ENCODE assay signal across 31 cellular contexts in genomic region chr14:100295376-100296105, GRCh38. TPM values are rescaled to one million over a fixed set of nuclear protein-coding genes. Genes with fewer than 3 reads are reported as not detected.
A peak's percentile ranks its signal among the peaks of the same experiment; 100 is the strongest.
DNase-seq lines count a peak whose midpoint lies in the region; ATAC-seq, FAIRE-seq and TF ChIP-seq lines count a peak whose summit lies in the region.
"Had no signal": no experiment of that assay in that cellular context is flagged by ENCODE, and none has a peak within 500 bp of the region (broad histone marks: within the 10 kb centered on the region; RNA-seq: fewer than 3 reads in every experiment).

No MANE protein-coding gene starts in this region.

- TF ChIP-seq EP300 in HepG2 (IDR thresholded peaks at IDR 0.05; ENCODE audit: low read depth in 2 of 2, low read length in 2 of 2): no peak
- no peak for TF ChIP-seq EP300 in HepG2 (CRISPR knock-in tag; IDR thresholded peaks at IDR 0.05; ENCODE audit: borderline replicate concordance)
- TF ChIP-seq EP300 in gastroesophageal sphincter (IDR thresholded peaks at IDR 0.05): no peak

- H3K27ac Mint-ChIP-seq in H9: no peak overlapping the region
- H3K27ac Mint-ChIP-seq: activated CD4-positive, alpha-beta T cell treated with anti-CD3 and anti-CD28 coated beads for 36 hours; effector memory CD8-positive, alpha-beta T cell had no signal

- no peaks in the 10 kb centered on the region for H3K23me2 ChIP-seq in H9 (ENCODE audit: insufficient read length, low read depth, low read length, poor library complexity, severe bottlenecking)

- H4K5ac ChIP-seq in H9 (ENCODE audit: insufficient read length, low read depth, low read length): no peak overlapping the region

- intact Hi-C loops in right lobe of liver (cut with DNase I): no loop called here
- intact Hi-C loops in HepG2 (cut with micrococcal nuclease; ENCODE audit: unreplicated experiment): no loop called here
- intact Hi-C loops in psoas muscle (cut with DNase I): no loop called here
- intact Hi-C loops in aorta (cut with DNase I): no loop called here

- ATAC-seq in right lobe of liver (no peak), HepG2 (no peak), gastroesophageal sphincter (no peak), psoas muscle (no peak), aorta (ENCODE audit: low FRiP score) (no peak)
- ATAC-seq: activated CD4-positive, alpha-beta T cell treated with anti-CD3 and anti-CD28 coated beads for 36 hours; effector memory CD8-positive, alpha-beta T cell; left cardiac atrium had no signal

- H3K9me3 Mint-ChIP-seq in H9: no peaks in the 10 kb centered on the region; a peak in 1 of 5 replicates
- H3K9me3 Mint-ChIP-seq: effector memory CD8-positive, alpha-beta T cell had no signal

- H3K9me3 ChIP-seq in right lobe of liver (no peaks in the 10 kb centered on the region), HepG2 (ENCODE audit: low read length) (no peaks in the 10 kb centered on the region), gastroesophageal sphincter (no peaks in the 10 kb centered on the region), psoas muscle (no peaks in the 10 kb centered on the region), aorta (ENCODE audit: control insufficient read depth, low read length) (no peaks in the 10 kb centered on the region), H9 (ENCODE audit: control insufficient read depth, low read depth, low read length) (no peaks in the 10 kb centered on the region)
- H3K9me3 ChIP-seq: breast epithelium had no signal

- TF ChIP-seq CTCF in right lobe of liver (IDR thresholded peaks at IDR 0.05): no peak
- no peak for TF ChIP-seq CTCF in HepG2 (CRISPR knock-in tag; IDR thresholded peaks at IDR 0.05)
- TF ChIP-seq CTCF in gastroesophageal sphincter (IDR thresholded peaks at IDR 0.05): no peak
- no peak for TF ChIP-seq CTCF in psoas muscle (IDR thresholded peaks at IDR 0.05)
- no peak for TF ChIP-seq CTCF in H9 (conservative IDR thresholded peaks at IDR 0.05)

- H3K79me1 ChIP-seq in H9 (ENCODE audit: insufficient read depth, low read depth, low read length, poor library complexity, severe bottlenecking): peaks cover 5% of the 10 kb centered on the region

- H3K4me1 ChIP-seq in right lobe of liver: no peaks in the 10 kb centered on the region
- H3K4me1 ChIP-seq in HepG2 (ENCODE audit: insufficient read depth, low read length): peaks cover 37% of the 10 kb centered on the region
- H3K4me1 ChIP-seq in gastroesophageal sphincter: peaks cover 0 to 63% (median 17%) of the 10 kb centered on the region in 3 donors
- H3K4me1 ChIP-seq in psoas muscle: peaks cover 15% of the 10 kb centered on the region
- H3K4me1 ChIP-seq in aorta (ENCODE audit: control insufficient read depth in 1 of 2, insufficient read depth in 2 of 2, low read length in 2 of 2): no peaks in the 10 kb centered on the region
- H3K4me1 ChIP-seq in H9 (ENCODE audit: insufficient read depth, low read length): no peaks in the 10 kb centered on the region

- H3K79me2 ChIP-seq in HepG2 (ENCODE audit: insufficient read depth, low read length): no peaks in the 10 kb centered on the region
- no peaks in the 10 kb centered on the region for H3K79me2 ChIP-seq in H9 (ENCODE audit: insufficient read depth, low read length)

- peaks cover 26 to 67% (median 66%) of the 10 kb centered on the region in 3 experiments for H3K36me3 Mint-ChIP-seq in H9 (ENCODE audit: insufficient read depth in 1 of 3, low read depth in 3 of 3)

- H2BK15ac ChIP-seq in H9 (ENCODE audit: low read depth, low read length): no peak overlapping the region

- H3K4me3 Mint-ChIP-seq in H9: no peak overlapping the region
- H3K4me3 Mint-ChIP-seq: activated CD4-positive, alpha-beta T cell treated with anti-CD3 and anti-CD28 coated beads for 36 hours; effector memory CD8-positive, alpha-beta T cell had no signal

- no peak for FAIRE-seq in HepG2 (lab: Jason Lieb, UNC)

- no peak overlapping the region for H2BK5ac ChIP-seq in H9 (ENCODE audit: insufficient read length, low read length)

- no peak overlapping the region for H4K91ac ChIP-seq in H9 (ENCODE audit: insufficient read length, low read depth, low read length)

- no peak overlapping the region for H2BK20ac ChIP-seq in H9 (ENCODE audit: low read depth, low read length, poor library complexity, severe bottlenecking)

- no peak overlapping the region for H4K8ac ChIP-seq in H9 (replicated peaks; ENCODE audit: insufficient read length, low read depth, low read length)

- H3K4ac ChIP-seq in H9 (ENCODE audit: low read depth, low read length): no peak overlapping the region

- H3K9ac ChIP-seq in HepG2 (ENCODE audit: insufficient read depth, low read depth, low read length): no peak overlapping the region
- no peak overlapping the region for H3K9ac ChIP-seq in H9 (ENCODE audit: extremely low read depth, insufficient read length, low read length)

- no peak overlapping the region for H2AK5ac ChIP-seq in H9 (ENCODE audit: insufficient read length, low read length)

- H3K14ac ChIP-seq in H9 (ENCODE audit: insufficient read depth, low read length): no peak overlapping the region

- H3K27ac ChIP-seq in right lobe of liver (no peak overlapping the region), HepG2 (ENCODE audit: extremely low read length, insufficient read depth, low read length) (no peak overlapping the region), gastroesophageal sphincter (peak overlapping the region in 3 of 4 donors; percentile 5 to 82 (median 77)), psoas muscle (peak overlapping the region; percentile 6), aorta (ENCODE audit: low read depth in 1 of 2, low read length in 2 of 2) (no peak overlapping the region), H9 (ENCODE audit: insufficient read length, low read depth, low read length) (no peak overlapping the region)
- H3K27ac ChIP-seq: PC-9 had no signal

- H3K36me3 ChIP-seq in right lobe of liver: no peaks in the 10 kb centered on the region
- no peaks in the 10 kb centered on the region; a peak in 1 of 5 replicates for H3K36me3 ChIP-seq in HepG2 (replicated peaks in 1 of 2; ENCODE audit: control insufficient read depth in 1 of 2, insufficient read depth in 2 of 2, low read length in 2 of 2)
- peaks cover 0 to 44% of the 10 kb centered on the region in 2 donors for H3K36me3 ChIP-seq in gastroesophageal sphincter
- peaks cover 3 to 17% of the 10 kb centered on the region in 2 donors for H3K36me3 ChIP-seq in psoas muscle (ENCODE audit: insufficient read depth in 1 of 2, low read depth in 1 of 2)
- H3K36me3 ChIP-seq in aorta (ENCODE audit: control insufficient read depth in 1 of 2, insufficient read depth in 2 of 2, low read length in 1 of 2): peaks cover 0 to 2% of the 10 kb centered on the region in 2 donors
- H3K36me3 ChIP-seq: breast epithelium had no signal

- no peak overlapping the region for H3K18ac ChIP-seq in H9 (ENCODE audit: insufficient read length, low read depth, low read length)

- H2BK12ac ChIP-seq in H9 (ENCODE audit: insufficient read length, low read depth, low read length): no peak overlapping the region

- no peak overlapping the region for H2BK120ac ChIP-seq in H9 (ENCODE audit: low read depth, low read length, poor library complexity, severe bottlenecking)

- CTCF ChIA-PET in HepG2 (lab: Yijun Ruan, JAX; ENCODE audit: low intra/inter-chr PET ratio, low total read pairs): no interaction called here
- CTCF ChIA-PET in HEK293T (lab: Yijun Ruan, JAX): interaction anchor here (1.4 to 2.1 kb wide), 2 partner anchors 10 kb away, joined by 4 to 5 read pairs; no protein-coding TSS in a partner anchor

- POLR2A ChIA-PET in HepG2 (lab: Yijun Ruan, JAX) (interaction anchor here (0.9 kb wide), 1 partner anchor 10 kb away, joined by 3 read pairs; no protein-coding TSS in a partner anchor), HEK293T (lab: Yijun Ruan, JAX) (no interaction called here)

- no peaks in the 10 kb centered on the region for H4K20me1 ChIP-seq in HepG2 (ENCODE audit: insufficient read depth, low read length)
- no peaks in the 10 kb centered on the region for H4K20me1 ChIP-seq in H9 (ENCODE audit: control insufficient read depth, insufficient read depth, insufficient read length)

- DNase-seq in right lobe of liver (peak in 2 of 3 donors; percentile 16 to 37), HepG2 (ENCODE audit: low spot score) (no peak), psoas muscle (peak in 1 of 2 donors; percentile 43), aorta (peak; percentile 24 to 40), H9 (no peak), DMS79 treated with DMSO at 0.1 percent for 48 hours (lab: John Stamatoyannopoulos, UW) (no peak), HEK293T (ENCODE audit: extremely low spot score) (no peak)
- DNase-seq: ACHN; activated CD4-positive, alpha-beta T cell treated with anti-CD3 and anti-CD28 coated beads for 36 hours; activated CD8-positive, alpha-beta memory T cell treated with anti-CD3 and anti-CD28 coated beads for 24 hours; activated gamma-delta T cell treated with Interleukin-2 at 50 U/mL for 16 hours; DMS79; effector memory CD8-positive, alpha-beta T cell; foreskin fibroblast; left cardiac atrium; mammary epithelial cell; NCI-H146; NCI-H524; NK-92 treated with Interleukin-12 subunit alpha and Interleukin-12 subunit beta, amount 100 ng/mL, for 24 hours; PC-9; SHP77; stimulated activated CD4-positive, alpha-beta T cell treated with anti-CD3 and anti-CD28 coated beads, Interleukin-2, amount 100 ng/mL, for 24 hours had no signal

- TF ChIP-seq POLR2A in right lobe of liver (IDR thresholded peaks at IDR 0.05) (no peak), HepG2 (IDR thresholded peaks at IDR 0.05; ENCODE audit: insufficient read depth in 1 of 2, low read depth in 2 of 2, low read length in 2 of 2) (no peak), gastroesophageal sphincter (IDR thresholded peaks at IDR 0.05) (no peak)

- H3T11ph ChIP-seq in H9 (ENCODE audit: low read length): no peak overlapping the region

- 85% methylated on average over 6 of the region's 16 CpGs for WGBS in right lobe of liver (ENCODE audit: insufficient coverage, low coverage, low lambda C conversion rate, missing lambda C conversion rate)
- 95% methylated on average over 11 of the region's 16 CpGs for WGBS in HepG2 (ENCODE audit: low lambda C conversion rate)
- 93 to 100% methylated on average over 2 of the region's 16 CpGs for WGBS in gastroesophageal sphincter (ENCODE audit: low coverage in 1 of 2), 2 donors
- WGBS in psoas muscle, 3 donors: 90 to 91% (median 90%) methylated on average over 16 of the region's 16 CpGs
- WGBS in aorta, 2 donors: 95% methylated on average over 16 of the region's 16 CpGs
- no CpG with 5 or more reads among the region's 16 CpGs for WGBS in H9 (ENCODE audit: extremely low coverage, insufficient read length, low lambda C conversion rate)

- in situ Hi-C loops in HepG2 (cut with HindIII; ENCODE audit: extremely low pct_ligation_motif_present, low pct_unique_long_range_greater_than_20kb): no loop called here

- no TSS peak for BruUV-seq in HepG2 (replicated peaks; lab: Mats Ljungman, UMichigan)

- TF ChIP-seq RAD21 in HepG2 (CRISPR knock-in tag; IDR thresholded peaks at IDR 0.05): no peak

- no peak overlapping the region for H3K4me3 ChIP-seq in right lobe of liver
- H3K4me3 ChIP-seq in HepG2 (replicated peaks in 1 of 3; ENCODE audit: insufficient read depth in 1 of 3, low read depth in 2 of 3, low read length in 3 of 3): no peak overlapping the region
- no peak overlapping the region for H3K4me3 ChIP-seq in gastroesophageal sphincter
- H3K4me3 ChIP-seq in psoas muscle: no peak overlapping the region
- H3K4me3 ChIP-seq in aorta (ENCODE audit: low read length in 2 of 2): no peak overlapping the region
- H3K4me3 ChIP-seq: breast epithelium, PC-9, skin epidermis had no signal

- H3K4me2 ChIP-seq in HepG2 (ENCODE audit: low read depth, low read length) (no peak overlapping the region), H9 (ENCODE audit: insufficient read depth, insufficient read length, low read length) (no peak overlapping the region)
- H3K4me2 ChIP-seq: PC-9 had no signal

- peaks cover 2 to 4% of the 10 kb centered on the region in 2 experiments; a peak in 1 of 4 replicates for H3K4me1 Mint-ChIP-seq in H9

- H3K56ac ChIP-seq in H9 (ENCODE audit: insufficient read length, low read depth, low read length): no peak overlapping the region

- no peak overlapping the region for H2AFZ ChIP-seq in HepG2 (ENCODE audit: low read length)
- no peak overlapping the region for H2AFZ ChIP-seq in H9 (ENCODE audit: low read length)
- H2AFZ ChIP-seq: PC-9 had no signal

- no peak overlapping the region for H3K23ac ChIP-seq in H9 (ENCODE audit: insufficient read length, low read depth, low read length)

- no peaks in the 10 kb centered on the region for H3K27me3 Mint-ChIP-seq in H9 (ENCODE audit: low read depth)
- H3K27me3 Mint-ChIP-seq: activated CD4-positive, alpha-beta T cell treated with anti-CD3 and anti-CD28 coated beads for 36 hours; effector memory CD8-positive, alpha-beta T cell had no signal

- H3K27me3 ChIP-seq in right lobe of liver (no peaks in the 10 kb centered on the region), HepG2 (ENCODE audit: control insufficient read depth in 1 of 2, insufficient read depth in 2 of 2, low read length in 2 of 2) (no peaks in the 10 kb centered on the region), gastroesophageal sphincter (no peaks in the 10 kb centered on the region), psoas muscle (ENCODE audit: insufficient read depth in 3 of 3, low read length in 2 of 3) (no peaks in the 10 kb centered on the region), aorta (ENCODE audit: control insufficient read depth in 1 of 2, insufficient read depth in 2 of 2, low read length in 1 of 2) (no peaks in the 10 kb centered on the region), H9 (ENCODE audit: insufficient read depth, low read length) (no peaks in the 10 kb centered on the region)
- H3K27me3 ChIP-seq: breast epithelium had no signal

RNA-seq across cellular contexts. Expression of gene SLC25A29, which starts 10.7 kb away (rescaled TPM):
- total RNA-seq in right lobe of liver (10 to 100 TPM; 14.1 to 30.3 (median 18.2) TPM), HepG2 (2016; rRNA removed; fragmentation: Illumina TruSeq; extraction: Trizol) (9.6 and 17.2 TPM in 2 replicates), gastroesophageal sphincter (10 to 100 TPM; 36.4 to 65.4 (median 52.9) TPM), psoas muscle (10 to 100 TPM in 1 of 4 donors, 1 to 10 TPM in 3; 5.0 to 14.8 (median 7.5) TPM), aorta (10 to 100 TPM; 38.1 to 45.9 TPM), H9 (2021) (161 and 175 TPM in 2 replicates)
- 2.4 and 2.6 TPM in 2 replicates for total RNA-seq in HepG2 (2016; cell fraction: cytosol; rRNA removed; fragmentation: Illumina TruSeq; extraction: Trizol; ENCODE audit: low read depth)
- 9.5 and 17.7 TPM in 2 replicates for total RNA-seq in HepG2 (2016; cell fraction: insoluble cytoplasmic fraction; rRNA removed; fragmentation: Illumina TruSeq; extraction: Trizol)
- 6.9 and 7.4 TPM in 2 replicates for total RNA-seq in HepG2 (2016; cell fraction: membrane; rRNA removed; fragmentation: Illumina TruSeq; extraction: Trizol)
- 15.9 and 18.2 TPM in 2 replicates for total RNA-seq in HepG2 (2016; cell fraction: nucleus; rRNA removed; fragmentation: Illumina TruSeq; extraction: Trizol)
- polyA plus RNA-seq in HepG2 (2011; rRNA removed) (12.2 and 16.1 TPM in 2 replicates), psoas muscle (1 to 10 TPM; 4.5 to 7.2 (median 6.7) TPM), aorta (10 to 100 TPM in 1 of 2 donors, 1 to 10 TPM in 1; 3.9 to 56.6 TPM)
- polyA plus RNA-seq in HepG2 (2011; cell fraction: cytosol; rRNA removed): 6.9 and 11.5 TPM in 2 replicates
- 98.4 and 122 TPM in 2 replicates for polyA plus RNA-seq in HepG2 (2011; cell fraction: nucleus; rRNA removed)
- 6.9 and 8.5 TPM in 2 replicates for polyA plus RNA-seq in HepG2 (2012)
- polyA plus RNA-seq in HepG2 (2016; cell fraction: cytosol; fragmentation: Illumina TruSeq; extraction: Trizol; ENCODE audit: low read depth): 1.4 and 1.6 TPM in 2 replicates
- polyA plus RNA-seq in HepG2 (2016; cell fraction: insoluble cytoplasmic fraction; fragmentation: Illumina TruSeq; extraction: Trizol; ENCODE audit: low read depth): 8.9 and 9.4 TPM in 2 replicates
- polyA plus RNA-seq in HepG2 (2016; cell fraction: membrane; fragmentation: Illumina TruSeq; extraction: Trizol; ENCODE audit: low read depth): 3.8 and 4.2 TPM in 2 replicates
- 47.1 and 52.2 TPM in 2 replicates for polyA plus RNA-seq in HepG2 (2016; cell fraction: nucleus; fragmentation: Illumina TruSeq; extraction: Trizol; ENCODE audit: insufficient read depth, low read depth)
- polyA minus RNA-seq in HepG2 (2011; rRNA and poly(A)+ RNA removed; ENCODE audit: low replicate concordance): 9.4 and 18.9 TPM in 2 replicates
- polyA minus RNA-seq in HepG2 (2011; cell fraction: cytosol; rRNA and poly(A)+ RNA removed): 4.6 and 8.4 TPM in 2 replicates
- 9.1 and 11.2 TPM in 2 replicates for polyA minus RNA-seq in HepG2 (2011; cell fraction: nucleus; rRNA and poly(A)+ RNA removed)

RNA-seq across cellular contexts. Expression of gene SLC25A47, which starts 27.6 kb away (rescaled TPM):
- 100 to 1,000 TPM in 4 of 6 experiments, 10 to 100 TPM in 2; 74.8 to 378 (median 229) TPM for total RNA-seq in right lobe of liver
- 0.87 and 1.0 TPM in 2 replicates for total RNA-seq in HepG2 (2016; rRNA removed; fragmentation: Illumina TruSeq; extraction: Trizol)
- 0.71 and 1.5 TPM in 2 replicates for total RNA-seq in HepG2 (2016; cell fraction: cytosol; rRNA removed; fragmentation: Illumina TruSeq; extraction: Trizol; ENCODE audit: low read depth)
- total RNA-seq in HepG2 (2016; cell fraction: insoluble cytoplasmic fraction; rRNA removed; fragmentation: Illumina TruSeq; extraction: Trizol): 0.88 and 0.95 TPM in 2 replicates
- 0.53 and 1.1 TPM in 2 replicates for total RNA-seq in HepG2 (2016; cell fraction: membrane; rRNA removed; fragmentation: Illumina TruSeq; extraction: Trizol)
- total RNA-seq in HepG2 (2016; cell fraction: nucleus; rRNA removed; fragmentation: Illumina TruSeq; extraction: Trizol): 0.47 and 0.65 TPM in 2 replicates
- polyA plus RNA-seq in HepG2 (2011; rRNA removed): 1.7 and 7.6 TPM in 2 replicates
- polyA plus RNA-seq in HepG2 (2011; cell fraction: cytosol; rRNA removed): 3.2 and 4.5 TPM in 2 replicates
- polyA plus RNA-seq in HepG2 (2011; cell fraction: nucleus; rRNA removed): 4.2 and 9.5 TPM in 2 replicates
- polyA plus RNA-seq in HepG2 (2012): 6.6 and 11.5 TPM in 2 replicates
- 0.17 and 0.24 TPM in 2 replicates for polyA plus RNA-seq in HepG2 (2016; cell fraction: cytosol; fragmentation: Illumina TruSeq; extraction: Trizol; ENCODE audit: low read depth)
- polyA plus RNA-seq in HepG2 (2016; cell fraction: insoluble cytoplasmic fraction; fragmentation: Illumina TruSeq; extraction: Trizol; ENCODE audit: low read depth): 0.51 and 0.54 TPM in 2 replicates
- 0.41 and 0.42 TPM in 2 replicates for polyA plus RNA-seq in HepG2 (2016; cell fraction: membrane; fragmentation: Illumina TruSeq; extraction: Trizol; ENCODE audit: low read depth)
- polyA plus RNA-seq in HepG2 (2016; cell fraction: nucleus; fragmentation: Illumina TruSeq; extraction: Trizol; ENCODE audit: insufficient read depth, low read depth): 0.53 and 0.61 TPM in 2 replicates
- 4.3 TPM in 1 of 2 replicates, not detected in the other for polyA minus RNA-seq in HepG2 (2011; rRNA and poly(A)+ RNA removed; ENCODE audit: low replicate concordance)
- polyA minus RNA-seq in HepG2 (2011; cell fraction: cytosol; rRNA and poly(A)+ RNA removed): 2.3 and 3.1 TPM in 2 replicates
- polyA minus RNA-seq in HepG2 (2011; cell fraction: nucleus; rRNA and poly(A)+ RNA removed): 0.52 and 1.5 TPM in 2 replicates
- under 1 TPM in 1 of 4 donors, not detected in 3; 0.31 TPM for total RNA-seq in gastroesophageal sphincter
- under 1 TPM in 1 of 4 donors, not detected in 3; 0.12 TPM for total RNA-seq in psoas muscle
- polyA plus RNA-seq in psoas muscle: under 1 TPM in 1 of 3 donors, not detected in 2; 0.03 TPM
- total RNA-seq in aorta: not detected
- polyA plus RNA-seq in aorta: not detected
- 0.13 TPM in 1 of 2 replicates, not detected in the other for total RNA-seq in H9 (2021)
- total RNA-seq: activated CD4-positive, alpha-beta T cell treated with anti-CD3 and anti-CD28 coated beads for 36 hours; left cardiac atrium; LHCN-M2; mammary epithelial cell; PC-9; pulmonary artery endothelial cell; subcutaneous adipose tissue; T-helper 2 cell treated with Interferon-gamma antibody and Interleukin-4, amounts not matched to agents 100 ng/mL and 5 ng/mL, for 36 hours; ureter had no signal
- polyA plus RNA-seq: BJ, mammary epithelial cell had no signal

RNA-seq across cellular contexts. Expression of gene YY1, which starts 56.6 kb away (rescaled TPM):
- total RNA-seq in right lobe of liver: 10 to 100 TPM; 24.4 to 52.5 (median 36.1) TPM
- 62.8 and 68.1 TPM in 2 replicates for total RNA-seq in HepG2 (2016; rRNA removed; fragmentation: Illumina TruSeq; extraction: Trizol)
- 18.9 and 19.0 TPM in 2 replicates for total RNA-seq in HepG2 (2016; cell fraction: cytosol; rRNA removed; fragmentation: Illumina TruSeq; extraction: Trizol; ENCODE audit: low read depth)
- total RNA-seq in HepG2 (2016; cell fraction: insoluble cytoplasmic fraction; rRNA removed; fragmentation: Illumina TruSeq; extraction: Trizol): 58.6 and 68.6 TPM in 2 replicates
- total RNA-seq in HepG2 (2016; cell fraction: membrane; rRNA removed; fragmentation: Illumina TruSeq; extraction: Trizol): 65.4 and 80.0 TPM in 2 replicates
- 38.0 and 40.7 TPM in 2 replicates for total RNA-seq in HepG2 (2016; cell fraction: nucleus; rRNA removed; fragmentation: Illumina TruSeq; extraction: Trizol)
- polyA plus RNA-seq in HepG2 (2011; rRNA removed): 23.9 and 29.4 TPM in 2 replicates
- 13.8 and 18.5 TPM in 2 replicates for polyA plus RNA-seq in HepG2 (2011; cell fraction: cytosol; rRNA removed)
- polyA plus RNA-seq in HepG2 (2011; cell fraction: nucleus; rRNA removed): 23.8 and 24.4 TPM in 2 replicates
- 43.4 and 54.0 TPM in 2 replicates for polyA plus RNA-seq in HepG2 (2012)
- 29.1 and 32.3 TPM in 2 replicates for polyA plus RNA-seq in HepG2 (2016; cell fraction: cytosol; fragmentation: Illumina TruSeq; extraction: Trizol; ENCODE audit: low read depth)
- 93.6 and 111 TPM in 2 replicates for polyA plus RNA-seq in HepG2 (2016; cell fraction: insoluble cytoplasmic fraction; fragmentation: Illumina TruSeq; extraction: Trizol; ENCODE audit: low read depth)
- 65.2 and 73.0 TPM in 2 replicates for polyA plus RNA-seq in HepG2 (2016; cell fraction: membrane; fragmentation: Illumina TruSeq; extraction: Trizol; ENCODE audit: low read depth)
- polyA plus RNA-seq in HepG2 (2016; cell fraction: nucleus; fragmentation: Illumina TruSeq; extraction: Trizol; ENCODE audit: insufficient read depth, low read depth): 82.8 and 91.4 TPM in 2 replicates
- 24.4 and 42.6 TPM in 2 replicates for polyA minus RNA-seq in HepG2 (2011; rRNA and poly(A)+ RNA removed; ENCODE audit: low replicate concordance)
- 17.8 and 23.1 TPM in 2 replicates for polyA minus RNA-seq in HepG2 (2011; cell fraction: cytosol; rRNA and poly(A)+ RNA removed)
- polyA minus RNA-seq in HepG2 (2011; cell fraction: nucleus; rRNA and poly(A)+ RNA removed): 36.4 and 41.8 TPM in 2 replicates
- 10 to 100 TPM; 55.1 to 76.3 (median 62.5) TPM for total RNA-seq in gastroesophageal sphincter
- 10 to 100 TPM; 44.6 to 58.4 (median 53.3) TPM for total RNA-seq in psoas muscle
- 10 to 100 TPM; 23.8 to 44.3 (median 34.7) TPM for polyA plus RNA-seq in psoas muscle
- total RNA-seq in aorta: 10 to 100 TPM; 46.0 to 57.3 TPM
- 10 to 100 TPM; 23.1 to 36.1 TPM for polyA plus RNA-seq in aorta
- total RNA-seq in H9 (2021): 103 and 106 TPM in 2 replicates

Comparison
In these comparisons a context has a peak if more than half of its experiments do, and no peak if none do; other contexts are left out.
1. DNase-seq: peak in right lobe of liver (2 of 3) and aorta (2 of 2); none in HepG2 (single experiment), H9 (single experiment), DMS79 treated with DMSO at 0.1 percent for 48 hours (single experiment) and HEK293T (single experiment).
2. RNA of gene SLC25A47, which starts 27.6 kb away (total RNA-seq): 74.8 to 378 TPM in right lobe of liver; 0.47 to 1.5 TPM in HepG2, 0.13 TPM in H9, not detected in aorta, 0.12 TPM in psoas muscle and 0.31 TPM in gastroesophageal sphincter; every median in the first group is over 10 times any median in the second.
3. H3K27ac ChIP-seq: peak in gastroesophageal sphincter (3 of 4) and psoas muscle (single experiment); none in right lobe of liver (0 of 3), HepG2 (single experiment), aorta (0 of 2) and H9 (single experiment).